In the genomic region with DNA sequence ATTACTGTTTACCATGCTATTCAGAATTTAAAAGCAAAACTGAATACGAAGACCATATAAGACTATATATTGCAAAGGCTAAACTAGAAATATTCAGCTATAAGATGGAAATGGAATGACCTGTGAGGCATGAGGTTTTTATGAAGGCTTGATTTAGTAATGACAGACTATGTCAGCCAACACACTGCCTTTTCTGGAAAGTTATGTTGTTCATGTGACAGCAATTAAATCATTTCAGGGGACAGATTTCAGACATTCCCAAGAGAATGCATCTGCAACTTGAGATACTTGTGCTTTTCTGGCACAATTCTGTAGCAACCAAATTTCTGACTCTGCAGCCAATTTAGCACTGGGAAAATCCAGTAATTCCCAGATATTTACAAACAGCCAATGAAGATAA, we compare ENCODE assay signal across 23 cellular contexts. TPM values are rescaled to one million over a fixed set of nuclear protein-coding genes. Genes with fewer than 3 reads are reported as not detected.
DNase-seq lines count a peak whose midpoint lies in the region; ATAC-seq lines count a peak whose summit lies in the region.
"Had no signal": no experiment of that assay in that cellular context is flagged by ENCODE, and none has a peak within 500 bp of the region (broad histone marks: within the 10 kb centered on the region; RNA-seq: fewer than 3 reads in every experiment).

No MANE protein-coding gene starts in this region.

- H3K4me1 Mint-ChIP-seq in activated CD8-positive, alpha-beta memory T cell treated with anti-CD3 and anti-CD28 coated beads, Interleukin-2, amount 10 ng/mL, durations not matched to agents 7 days and 5 days: peaks cover under 1% of the 10 kb centered on the region
- H3K4me1 Mint-ChIP-seq in activated T-cell treated with anti-CD3 and anti-CD28 coated beads, Interleukin-2, amount 50 U/mL, for 72 hours (ENCODE audit: low read depth): peaks cover 6% of the 10 kb centered on the region
- H3K4me1 Mint-ChIP-seq: stimulated activated effector memory CD8-positive, alpha-beta T cell treated with anti-CD3 and anti-CD28 coated beads, Interleukin-12 subunit alpha, Interleukin-12 subunit beta, amount 100 ng/mL, for 72 hours had no signal

- no peak overlapping the region for H3K4me3 Mint-ChIP-seq in activated CD8-positive, alpha-beta memory T cell treated with anti-CD3 and anti-CD28 coated beads, Interleukin-2, amount 10 ng/mL, durations not matched to agents 7 days and 5 days
- H3K4me3 Mint-ChIP-seq in activated T-cell treated with anti-CD3 and anti-CD28 coated beads, Interleukin-2, amount 50 U/mL, for 72 hours: no peak overlapping the region
- H3K4me3 Mint-ChIP-seq: activated CD8-positive, alpha-beta T cell treated with anti-CD3 and anti-CD28 coated beads for 36 hours; CD4-positive, alpha-beta T cell; dendritic cell treated with granulocyte-macrophage colony-stimulating factor and Interleukin-4, amounts not matched to agents 40 ng/mL and 50 ng/mL, for 4 days; stimulated activated effector memory CD8-positive, alpha-beta T cell treated with anti-CD3 and anti-CD28 coated beads, Interleukin-12 subunit alpha, Interleukin-12 subunit beta, amount 100 ng/mL, for 72 hours had no signal

- DNase-seq in Right ventricle myocardium inferior (ENCODE audit: missing footprints): no peak
- no peak for DNase-seq in cardiac septum (ENCODE audit: low spot score)
- no peak for DNase-seq in right cardiac atrium
- DNase-seq in activated CD8-positive, alpha-beta memory T cell treated with anti-CD3 and anti-CD28 coated beads, Interleukin-2, amount 10 ng/mL, durations not matched to agents 7 days and 5 days: no peak
- DNase-seq in activated T-cell treated with anti-CD3 and anti-CD28 coated beads, Interleukin-2, amount 50 U/mL, for 72 hours: no peak
- no peak for DNase-seq in HK-2 (ENCODE audit: unreplicated experiment)
- DNase-seq in NCI-H1694 treated with DMSO at 0.1 percent for 48 hours (lab: John Stamatoyannopoulos, UW): no peak
- DNase-seq: activated CD4-positive, alpha-beta T cell treated with anti-CD3 and anti-CD28 coated beads for 1 hour; activated CD8-positive, alpha-beta T cell treated with anti-CD3 and anti-CD28 coated beads for 36 hours; activated gamma-delta T cell; activated T-cell treated with anti-CD3 and anti-CD28 coated beads for 4 hours; CD4-positive, alpha-beta T cell; NCI-H1105; NCI-H2029 treated with DMSO at 0.1 percent for 48 hours; stimulated activated CD4-positive, alpha-beta T cell treated with anti-CD3 and anti-CD28 coated beads, Interleukin-2, amount 100 ng/mL, for 48 hours had no signal

- intact Hi-C loops in Right ventricle myocardium inferior (cut with DNase I) (loop anchor here (5.0 kb wide), 1 partner anchor 185 kb away; no protein-coding TSS in a partner anchor), cardiac septum (cut with DNase I) (no loop called here), right cardiac atrium (cut with DNase I) (no loop called here)

- no peaks in the 10 kb centered on the region for H3K9me3 ChIP-seq in right cardiac atrium (ENCODE audit: control insufficient read depth, low read length)
- H3K9me3 ChIP-seq: breast epithelium, HAP-1, neutrophil had no signal

- H3K27ac ChIP-seq in right cardiac atrium (ENCODE audit: low read length): no peak overlapping the region
- peak overlapping the region in 12 of 21 experiments; percentile 3 to 69 (median 44) for H3K27ac ChIP-seq in skin epidermis
- H3K27ac ChIP-seq: 22Rv1, neutrophil had no signal

- H3K9me3 Mint-ChIP-seq in activated CD8-positive, alpha-beta memory T cell treated with anti-CD3 and anti-CD28 coated beads, Interleukin-2, amount 10 ng/mL, durations not matched to agents 7 days and 5 days (ENCODE audit: low read depth): no peaks in the 10 kb centered on the region
- H3K9me3 Mint-ChIP-seq in activated T-cell treated with anti-CD3 and anti-CD28 coated beads, Interleukin-2, amount 50 U/mL, for 72 hours: no peaks in the 10 kb centered on the region
- H3K9me3 Mint-ChIP-seq: activated CD8-positive, alpha-beta T cell treated with anti-CD3 and anti-CD28 coated beads for 36 hours; CD4-positive, alpha-beta T cell; dendritic cell treated with granulocyte-macrophage colony-stimulating factor and Interleukin-4, amounts not matched to agents 40 ng/mL and 50 ng/mL, for 4 days; stimulated activated effector memory CD8-positive, alpha-beta T cell treated with anti-CD3 and anti-CD28 coated beads, Interleukin-12 subunit alpha, Interleukin-12 subunit beta, amount 100 ng/mL, for 72 hours had no signal

- H3K36me3 Mint-ChIP-seq in activated CD8-positive, alpha-beta memory T cell treated with anti-CD3 and anti-CD28 coated beads, Interleukin-2, amount 10 ng/mL, durations not matched to agents 7 days and 5 days: no peaks in the 10 kb centered on the region
- H3K36me3 Mint-ChIP-seq in activated T-cell treated with anti-CD3 and anti-CD28 coated beads, Interleukin-2, amount 50 U/mL, for 72 hours (ENCODE audit: insufficient read depth in 2 of 2): no peaks in the 10 kb centered on the region
- H3K36me3 Mint-ChIP-seq: stimulated activated effector memory CD8-positive, alpha-beta T cell treated with anti-CD3 and anti-CD28 coated beads, Interleukin-12 subunit alpha, Interleukin-12 subunit beta, amount 100 ng/mL, for 72 hours had no signal

- H3K27me3 ChIP-seq in right cardiac atrium (ENCODE audit: control insufficient read depth, insufficient read depth): no peaks in the 10 kb centered on the region
- H3K27me3 ChIP-seq: breast epithelium had no signal

- H3K27ac Mint-ChIP-seq in activated CD8-positive, alpha-beta memory T cell treated with anti-CD3 and anti-CD28 coated beads, Interleukin-2, amount 10 ng/mL, durations not matched to agents 7 days and 5 days: no peak overlapping the region
- H3K27ac Mint-ChIP-seq in activated T-cell treated with anti-CD3 and anti-CD28 coated beads, Interleukin-2, amount 50 U/mL, for 72 hours: no peak overlapping the region
- H3K27ac Mint-ChIP-seq: activated CD8-positive, alpha-beta T cell treated with anti-CD3 and anti-CD28 coated beads for 36 hours; CD4-positive, alpha-beta T cell; dendritic cell treated with granulocyte-macrophage colony-stimulating factor and Interleukin-4, amounts not matched to agents 40 ng/mL and 50 ng/mL, for 4 days; stimulated activated effector memory CD8-positive, alpha-beta T cell treated with anti-CD3 and anti-CD28 coated beads, Interleukin-12 subunit alpha, Interleukin-12 subunit beta, amount 100 ng/mL, for 72 hours had no signal

- H3K4me3 ChIP-seq in right cardiac atrium (ENCODE audit: low read length) (no peak overlapping the region), skin epidermis (peak overlapping the region in 1 of 7 experiments; percentile 3)
- H3K4me3 ChIP-seq: breast epithelium, HAP-1, smooth muscle cell had no signal

- CTCF ChIA-PET in activated CD8-positive, alpha-beta memory T cell treated with anti-CD3 and anti-CD28 coated beads, Interleukin-2, amount 10 ng/mL, durations not matched to agents 7 days and 5 days (lab: Charles Lee): no interaction called here

- no peaks in the 10 kb centered on the region for H3K4me1 ChIP-seq in right cardiac atrium (ENCODE audit: control insufficient read depth, insufficient read depth, low read length)
- H3K4me1 ChIP-seq: breast epithelium, HAP-1 had no signal

- WGBS in right cardiac atrium: 53% methylated on average over 1 of the region's 1 CpG

- H3K27me3 Mint-ChIP-seq in activated CD8-positive, alpha-beta memory T cell treated with anti-CD3 and anti-CD28 coated beads, Interleukin-2, amount 10 ng/mL, durations not matched to agents 7 days and 5 days: peaks cover 41% of the 10 kb centered on the region
- H3K27me3 Mint-ChIP-seq in activated T-cell treated with anti-CD3 and anti-CD28 coated beads, Interleukin-2, amount 50 U/mL, for 72 hours (ENCODE audit: low read depth): peaks cover 27% of the 10 kb centered on the region
- H3K27me3 Mint-ChIP-seq: CD4-positive, alpha-beta T cell had no signal

- ATAC-seq in Right ventricle myocardium inferior: peak; percentile 51
- ATAC-seq in right cardiac atrium: peak; percentile 25 to 48
- ATAC-seq in activated CD8-positive, alpha-beta memory T cell treated with anti-CD3 and anti-CD28 coated beads, Interleukin-2, amount 10 ng/mL, durations not matched to agents 7 days and 5 days: no peak
- ATAC-seq in activated T-cell treated with anti-CD3 and anti-CD28 coated beads, Interleukin-2, amount 50 U/mL, for 72 hours (replicated peaks in 1 of 2): no peak
- ATAC-seq: activated CD8-positive, alpha-beta T cell treated with anti-CD3 and anti-CD28 coated beads for 36 hours; stimulated activated effector memory CD8-positive, alpha-beta T cell treated with anti-CD3 and anti-CD28 coated beads, Interleukin-12 subunit alpha, Interleukin-12 subunit beta, amount 100 ng/mL, for 72 hours had no signal

RNA-seq across cellular contexts. Expression of a gene that starts 8.6 kb away (rescaled TPM):
- total RNA-seq in Right ventricle myocardium inferior (42.0 TPM), cardiac septum (40.0 TPM), right cardiac atrium (10 to 100 TPM; 22.2 to 33.8 (median 31.2) TPM)
- 12.9 TPM for polyA plus RNA-seq in right cardiac atrium
- total RNA-seq in activated CD8-positive, alpha-beta memory T cell treated with anti-CD3 and anti-CD28 coated beads, Interleukin-2, amount 10 ng/mL, durations not matched to agents 7 days and 5 days: 1 to 10 TPM; 2.0 to 2.7 TPM
- 1 to 10 TPM; 1.2 to 3.3 TPM for total RNA-seq in activated T-cell treated with anti-CD3 and anti-CD28 coated beads, Interleukin-2, amount 50 U/mL, for 72 hours

Comparison
In these comparisons a context has a peak if more than half of its experiments do, and no peak if none do; other contexts are left out.
1. ATAC-seq: peak in Right ventricle myocardium inferior (single experiment) and right cardiac atrium (2 of 2); none in activated CD8-positive, alpha-beta memory T cell treated with anti-CD3 and anti-CD28 coated beads, Interleukin-2, amount 10 ng/mL, durations not matched to agents 7 days and 5 days (single experiment) and activated T-cell treated with anti-CD3 and anti-CD28 coated beads, Interleukin-2, amount 50 U/mL, for 72 hours (0 of 2).